ENCODE assay signal across 8 cellular contexts in the genomic region with DNA sequence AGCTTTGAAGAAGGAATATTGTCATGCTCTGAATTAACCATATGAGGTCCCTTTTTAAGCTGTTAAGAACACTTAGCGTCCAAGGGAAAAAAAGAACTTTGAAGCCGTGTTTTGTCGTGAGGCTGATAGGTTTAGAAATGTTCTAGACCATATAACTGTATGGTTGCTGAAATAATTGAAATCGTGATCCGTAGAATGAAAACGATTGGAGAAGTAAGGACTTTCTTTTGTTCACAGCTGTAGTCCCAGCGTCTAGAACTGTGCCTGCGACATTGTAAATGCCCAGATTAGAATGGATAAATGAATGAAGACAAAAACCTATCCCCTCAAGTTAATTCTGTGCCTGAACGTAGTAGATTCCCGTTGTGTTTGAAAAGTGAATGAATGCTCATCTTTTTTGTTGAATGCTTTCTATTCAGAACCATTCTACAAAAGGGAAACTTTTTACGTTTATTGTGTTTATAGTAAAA. TPM values are rescaled to one million over a fixed set of nuclear protein-coding genes. Genes with fewer than 3 reads are reported as not detected.
DNase-seq lines count a peak whose midpoint lies in the region; ATAC-seq and TF ChIP-seq lines count a peak whose summit lies in the region.

No MANE protein-coding gene starts in this region.

- no peaks in the 10 kb centered on the region for H3K27me3 ChIP-seq in testis

- CTCF ChIA-PET in activated CD4-positive, alpha-beta T cell treated with anti-CD3 and anti-CD28 coated beads for 36 hours (lab: Charles Lee), result interaction anchor here (0.8 to 1.4 kb wide), 4 partner anchors 9 to 20 kb away, joined by 3 to 4 read pairs (median 3); no protein-coding TSS in a partner anchor
- CTCF ChIA-PET in activated B cell treated with CpG ODN at 0.5 μM for 24 hours (lab: Charles Lee), result interaction anchor here (0.6 to 4.0 kb wide), 4 partner anchors 10 to 86 kb away, joined by 3 to 18 read pairs (median 10); a partner anchor contains a TSS

- POLR2A ChIA-PET in activated CD4-positive, alpha-beta T cell treated with anti-CD3 and anti-CD28 coated beads for 36 hours (lab: Charles Lee), result interaction anchor here (0.6 to 1.4 kb wide), 5 partner anchors 13 to 86 kb away, joined by 3 to 6 read pairs (median 3); a partner anchor contains a TSS
- POLR2A ChIA-PET in activated B cell treated with CpG ODN at 0.5 μM for 24 hours (lab: Charles Lee), result interaction anchor here (0.6 to 8.5 kb wide), 15 partner anchors 9 to 747 kb away, joined by 3 to 376 read pairs (median 7); a partner anchor contains a TSS

- H3K4me3 ChIP-seq in iPS-18c (ENCODE audit: insufficient read depth, low read depth, low read length), result peak overlapping the region; percentile 94
- peak overlapping the region; percentile 81 to 89 for H3K4me3 ChIP-seq in testis

- peak overlapping the region; percentile 96 for H3K27ac Mint-ChIP-seq in activated CD4-positive, alpha-beta T cell treated with anti-CD3 and anti-CD28 coated beads for 36 hours
- H3K27ac Mint-ChIP-seq in activated B cell treated with CpG ODN at 0.5 μM for 24 hours, result peak overlapping the region; percentile 96

- WGBS in testis, 2 donors, result 2 to 4% methylated on average over 11 of the region's 11 CpGs

- H3K36me3 Mint-ChIP-seq in activated CD4-positive, alpha-beta T cell treated with anti-CD3 and anti-CD28 coated beads for 36 hours (ENCODE audit: low read depth), result peaks cover 30% of the 10 kb centered on the region
- H3K36me3 Mint-ChIP-seq in activated B cell treated with CpG ODN at 0.5 μM for 24 hours (ENCODE audit: low read depth), result peaks cover 38% of the 10 kb centered on the region

- TF ChIP-seq CTCF in activated B cell treated with CpG ODN at 0.5 μM for 24 hours (IDR thresholded peaks at IDR 0.05), result no peak
- TF ChIP-seq CTCF in testis (IDR thresholded peaks at IDR 0.05), result no peak

- TF ChIP-seq POLR2A in testis (IDR thresholded peaks at IDR 0.05) (no peak), erythroblast (IDR thresholded peaks at IDR 0.05; ENCODE audit: low read length) (no peak)

- no peaks in the 10 kb centered on the region for H3K36me3 ChIP-seq in testis (ENCODE audit: low read depth, missing control alignments)

- H3K27me3 Mint-ChIP-seq in activated CD4-positive, alpha-beta T cell treated with anti-CD3 and anti-CD28 coated beads for 36 hours, result no peaks in the 10 kb centered on the region
- no peaks in the 10 kb centered on the region for H3K27me3 Mint-ChIP-seq in activated B cell treated with CpG ODN at 0.5 μM for 24 hours

- H3K9me3 Mint-ChIP-seq in activated CD4-positive, alpha-beta T cell treated with anti-CD3 and anti-CD28 coated beads for 36 hours (ENCODE audit: low read depth), result no peaks in the 10 kb centered on the region
- peaks cover 3% of the 10 kb centered on the region for H3K9me3 Mint-ChIP-seq in activated B cell treated with CpG ODN at 0.5 μM for 24 hours

- H3K4me1 ChIP-seq in testis, result peaks cover 10% of the 10 kb centered on the region

- H3K4me3 Mint-ChIP-seq in activated CD4-positive, alpha-beta T cell treated with anti-CD3 and anti-CD28 coated beads for 36 hours, result peak overlapping the region; percentile 95
- peak overlapping the region; percentile 96 for H3K4me3 Mint-ChIP-seq in activated B cell treated with CpG ODN at 0.5 μM for 24 hours

- peak overlapping the region; percentile 93 to 97 for H3K27ac ChIP-seq in testis

- H3K4me1 Mint-ChIP-seq in activated CD4-positive, alpha-beta T cell treated with anti-CD3 and anti-CD28 coated beads for 36 hours, result peaks cover 37% of the 10 kb centered on the region
- peaks cover 52% of the 10 kb centered on the region for H3K4me1 Mint-ChIP-seq in activated B cell treated with CpG ODN at 0.5 μM for 24 hours

- peaks cover 3% of the 10 kb centered on the region for H3K9me3 ChIP-seq in iPS-18c (ENCODE audit: control insufficient read depth, insufficient read depth, low read length)
- H3K9me3 ChIP-seq in testis, result no peaks in the 10 kb centered on the region

- no peak for ATAC-seq in activated CD4-positive, alpha-beta T cell treated with anti-CD3 and anti-CD28 coated beads for 36 hours
- no peak for ATAC-seq in activated B cell treated with CpG ODN at 0.5 μM for 24 hours (ENCODE audit: low read depth)
- ATAC-seq in GM21619 (IDR thresholded peaks at IDR 0.05; ENCODE audit: unreplicated experiment), result no peak
- no peak for ATAC-seq in HG02759 (IDR thresholded peaks at IDR 0.05; ENCODE audit: unreplicated experiment)

- DNase-seq in activated CD4-positive, alpha-beta T cell treated with anti-CD3 and anti-CD28 coated beads for 36 hours, result no peak
- DNase-seq in activated CD4-positive, alpha-beta T cell treated with anti-CD3 and anti-CD28 coated beads for 48 hours, result no peak
- DNase-seq in activated B cell treated with CpG ODN at 0.5 μM for 24 hours, result no peak
- no peak for DNase-seq in testis
- DNase-seq in erythroblast (lab: John Stamatoyannopoulos, UW), result no peak

- intact Hi-C loops in activated CD4-positive, alpha-beta T cell treated with anti-CD3 and anti-CD28 coated beads for 36 hours (cut with DNase I, micrococcal nuclease), result loop anchor here (1.0 to 5.0 kb wide), 10 partner anchors 45 to 1845 kb away; a partner anchor contains a TSS
- intact Hi-C loops in activated B cell treated with CpG ODN at 0.5 μM for 24 hours (cut with micrococcal nuclease) (loop anchor here (10.0 kb wide), 1 partner anchor 358 kb away; a partner anchor contains a TSS), testis (cut with DNase I; ENCODE audit: low total_unique reads) (no loop called here)

RNA-seq across cellular contexts. Expression of a gene that starts 1.6 kb away (rescaled TPM):
- total RNA-seq in activated CD4-positive, alpha-beta T cell treated with anti-CD3 and anti-CD28 coated beads for 36 hours, result 100 to 1,000 TPM in 1 of 2 experiments, 10 to 100 TPM in 1; 89.5 to 121 TPM
- total RNA-seq in activated B cell treated with CpG ODN at 0.5 μM for 24 hours (111 and 144 TPM in 2 replicates), testis (100 to 1,000 TPM in 1 of 2 donors, 10 to 100 TPM in 1; 87.2 to 111 TPM)
- polyA plus RNA-seq in testis (ENCODE audit: insufficient read depth, low read depth, low replicate concordance), result 46.6 TPM
